ENCODE assay signal across 1 cellular context in genomic region chr17:42475853-42476252, GRCh38.
TF ChIP-seq lines count a peak whose summit lies in the region.

No MANE protein-coding gene starts in this region.

TF ChIP-seq in HepG2, 621 proteins besides CTCF, POLR2A, EP300 and RAD21:
- TF ChIP-seq KAT8 (CRISPR knock-in tag; IDR thresholded peaks at IDR 0.05) (no peak), SKI (IDR thresholded peaks at IDR 0.05; ENCODE audit: partially characterized antibody) (no peak), KLF9 (CRISPR knock-in tag; IDR thresholded peaks at IDR 0.05; ENCODE audit: low read depth) (no peak), ZNF3 (CRISPR knock-in tag; IDR thresholded peaks at IDR 0.05) (no peak), MTF2 (CRISPR knock-in tag; IDR thresholded peaks at IDR 0.05; ENCODE audit: borderline replicate concordance) (no peak), MTERF4 (CRISPR knock-in tag; IDR thresholded peaks at IDR 0.05) (no peak), ZNF543 (CRISPR knock-in tag; IDR thresholded peaks at IDR 0.05) (no peak), ZNF513 (CRISPR knock-in tag; conservative IDR thresholded peaks at IDR 0.05) (no peak), NFAT5 (CRISPR knock-in tag; IDR thresholded peaks at IDR 0.05) (no peak), ARNT (IDR thresholded peaks at IDR 0.05) (no peak), DDIT3 (CRISPR knock-in tag; IDR thresholded peaks at IDR 0.05) (no peak), ZXDC (CRISPR knock-in tag; IDR thresholded peaks at IDR 0.05) (no peak), BRD4 (CRISPR knock-in tag; IDR thresholded peaks at IDR 0.05) (no peak), TCF12 (IDR thresholded peaks at IDR 0.05) (no peak), TCF12 (CRISPR knock-in tag; IDR thresholded peaks at IDR 0.05) (no peak), ISX (CRISPR knock-in tag; conservative IDR thresholded peaks at IDR 0.05) (no peak), ZBTB44 (CRISPR knock-in tag; IDR thresholded peaks at IDR 0.05) (no peak), ZNF577 (CRISPR knock-in tag; IDR thresholded peaks at IDR 0.05; ENCODE audit: borderline replicate concordance, low read depth) (no peak), RELA (CRISPR knock-in tag; IDR thresholded peaks at IDR 0.05) (no peak), GPBP1L1 (CRISPR knock-in tag; IDR thresholded peaks at IDR 0.05) (no peak)
TF ChIP-seq in HepG2: peak in this region for 0.
